8 cellular contexts compared by ENCODE assay signal in genomic region chr9:128863647-128864046, GRCh38. TPM values are rescaled to one million over a fixed set of nuclear protein-coding genes. Genes with fewer than 3 reads are reported as not detected.
DNase-seq lines count a peak whose midpoint lies in the region; ATAC-seq and TF ChIP-seq lines count a peak whose summit lies in the region.

No MANE protein-coding gene starts in this region.

- no peaks in the 10 kb centered on the region for H3K36me3 Mint-ChIP-seq in activated CD4-positive, alpha-beta T cell treated with anti-CD3 and anti-CD28 coated beads, Interleukin-2, amount 10 ng/mL, durations not matched to agents 7 days and 5 days (ENCODE audit: low read depth)

- H3K27ac Mint-ChIP-seq in activated CD4-positive, alpha-beta T cell treated with anti-CD3 and anti-CD28 coated beads, Interleukin-2, amount 10 ng/mL, durations not matched to agents 7 days and 5 days, result peak overlapping the region; percentile 76

- ATAC-seq in GM19351 (IDR thresholded peaks at IDR 0.05; ENCODE audit: unreplicated experiment) (peak; percentile 47), GM18868 (IDR thresholded peaks at IDR 0.05; ENCODE audit: unreplicated experiment) (no peak)

- H3K4me1 Mint-ChIP-seq in activated CD4-positive, alpha-beta T cell treated with anti-CD3 and anti-CD28 coated beads, Interleukin-2, amount 10 ng/mL, durations not matched to agents 7 days and 5 days, result peaks cover 11% of the 10 kb centered on the region

- CTCF ChIA-PET in activated CD4-positive, alpha-beta T cell treated with anti-CD3 and anti-CD28 coated beads, Interleukin-2, amount 10 ng/mL, durations not matched to agents 7 days and 5 days (lab: Charles Lee), result interaction anchor here (1.0 to 1.8 kb wide), 5 partner anchors 16 to 142 kb away, joined by 3 to 5 read pairs (median 4); no protein-coding TSS in a partner anchor

- peak; percentile 89 for TF ChIP-seq CTCF in coronary artery (IDR thresholded peaks at IDR 0.05)

- no peaks in the 10 kb centered on the region for H3K9me3 Mint-ChIP-seq in activated CD4-positive, alpha-beta T cell treated with anti-CD3 and anti-CD28 coated beads, Interleukin-2, amount 10 ng/mL, durations not matched to agents 7 days and 5 days

- DNase-seq in C1 segment of cervical spinal cord (lab: John Stamatoyannopoulos, UW) (peak in 12 of 14 donors; percentile 15 to 72 (median 31)), NCI-H2196 (lab: John Stamatoyannopoulos, UW; ENCODE audit: unreplicated experiment) (peak; percentile 63), coronary artery (ENCODE audit: low spot score) (no peak), medulla oblongata (ENCODE audit: extremely low spot score) (peak; percentile 57)
- DNase-seq in activated CD4-positive, alpha-beta T cell treated with anti-CD3 and anti-CD28 coated beads, Interleukin-2, amount 10 ng/mL, durations not matched to agents 7 days and 5 days, result peak; percentile 87
- peak; percentile 71 to 84 for DNase-seq in stimulated activated CD8-positive, alpha-beta memory T cell treated with anti-CD3 and anti-CD28 coated beads, Interleukin-2, amount 100 ng/mL, for 48 hours (ENCODE audit: low read depth in 2 of 2)

- no peak overlapping the region for H3K4me3 Mint-ChIP-seq in activated CD4-positive, alpha-beta T cell treated with anti-CD3 and anti-CD28 coated beads, Interleukin-2, amount 10 ng/mL, durations not matched to agents 7 days and 5 days

- no peak overlapping the region for H3K27ac ChIP-seq in coronary artery

- no peak overlapping the region for H3K4me3 ChIP-seq in coronary artery

- POLR2A ChIA-PET in activated CD4-positive, alpha-beta T cell treated with anti-CD3 and anti-CD28 coated beads, Interleukin-2, amount 10 ng/mL, durations not matched to agents 7 days and 5 days (lab: Charles Lee), result no interaction called here

- no peaks in the 10 kb centered on the region for H3K27me3 Mint-ChIP-seq in activated CD4-positive, alpha-beta T cell treated with anti-CD3 and anti-CD28 coated beads, Interleukin-2, amount 10 ng/mL, durations not matched to agents 7 days and 5 days

RNA-seq across cellular contexts. Expression of gene KYAT1, which starts 18.1 kb away (rescaled TPM):
- total RNA-seq in activated CD4-positive, alpha-beta T cell treated with anti-CD3 and anti-CD28 coated beads, Interleukin-2, amount 10 ng/mL, durations not matched to agents 7 days and 5 days, result 10 to 100 TPM; 15.2 to 17.7 TPM

RNA-seq across cellular contexts. Expression of gene LRRC8A, which starts 18.3 kb away (rescaled TPM):
- 10 to 100 TPM; 42.4 to 48.0 TPM for total RNA-seq in activated CD4-positive, alpha-beta T cell treated with anti-CD3 and anti-CD28 coated beads, Interleukin-2, amount 10 ng/mL, durations not matched to agents 7 days and 5 days

RNA-seq across cellular contexts. Expression of gene SPOUT1, which starts 34.1 kb away (rescaled TPM):
- 10 to 100 TPM; 60.5 to 75.0 TPM for total RNA-seq in activated CD4-positive, alpha-beta T cell treated with anti-CD3 and anti-CD28 coated beads, Interleukin-2, amount 10 ng/mL, durations not matched to agents 7 days and 5 days

RNA-seq across cellular contexts. Expression of gene ENDOG, which starts 45.3 kb away (rescaled TPM):
- 10 to 100 TPM; 10.2 to 11.3 TPM for total RNA-seq in activated CD4-positive, alpha-beta T cell treated with anti-CD3 and anti-CD28 coated beads, Interleukin-2, amount 10 ng/mL, durations not matched to agents 7 days and 5 days

RNA-seq across cellular contexts. Expression of gene PHYHD1, which starts 57.1 kb away (rescaled TPM):
- total RNA-seq in activated CD4-positive, alpha-beta T cell treated with anti-CD3 and anti-CD28 coated beads, Interleukin-2, amount 10 ng/mL, durations not matched to agents 7 days and 5 days, result 1 to 10 TPM; 1.2 to 2.2 TPM
